8 cellular contexts compared by ENCODE assay signal in genomic region chr17:1829579-1830257, GRCh38. TPM values are rescaled to one million over a fixed set of nuclear protein-coding genes. Genes with fewer than 3 reads are reported as not detected.
DNase-seq lines count a peak whose midpoint lies in the region; ATAC-seq and TF ChIP-seq lines count a peak whose summit lies in the region.

TSS of gene RPA1 (plus strand) at chr17:1830005. CDS start at chr17:1830094, 89 bp downstream.
TSS of gene SMYD4 (minus strand) at chr17:1829902. CDS start at chr17:1827994, 1,908 bp downstream.

- peak; percentile 94 for DNase-seq in A673 (ENCODE audit: low spot score)
- peak; percentile 47 for DNase-seq in NCI-H2196 treated with DMSO at 0.1 percent for 48 hours (lab: John Stamatoyannopoulos, UW; ENCODE audit: unreplicated experiment)
- peak; percentile 85 for DNase-seq in WTC11 (ENCODE audit: low spot score)
- peak; percentile 87 for DNase-seq in mammary epithelial cell
- DNase-seq in inferior parietal cortex (ENCODE audit: extremely low spot score), result peak; percentile 86
- peak; percentile 55 for DNase-seq in smooth muscle cell of the brain vasculature (ENCODE audit: low read depth, low spot score)

- H3K9me3 ChIP-seq in A673 (ENCODE audit: low read depth, low read length, poor library complexity, severe bottlenecking) (no peaks in the 10 kb centered on the region), mammary epithelial cell (replicated peaks; ENCODE audit: insufficient read depth, low read length) (no peaks in the 10 kb centered on the region)

- CTCF ChIA-PET in A673 (lab: Charles Lee) (interaction anchor here (0.5 to 0.6 kb wide), 3 partner anchors 30 to 523 kb away, joined by 3 to 5 read pairs (median 4); no protein-coding TSS in a partner anchor), WTC11 (lab: Charles Lee) (interaction anchor here (0.6 to 1.6 kb wide), 10 partner anchors 10 to 252 kb away, joined by 3 to 6 read pairs (median 4); partner anchors contain the start of gene SERPINF1), mammary epithelial cell (lab: Charles Lee; ENCODE audit: low non-redundant PET) (no interaction called here)

- no peaks in the 10 kb centered on the region for H4K20me1 ChIP-seq in mammary epithelial cell (ENCODE audit: insufficient read depth, low read length)

- TF ChIP-seq CTCF in A673 (conservative IDR thresholded peaks at IDR 0.05; ENCODE audit: low read depth, low read length) (no peak), WTC11 (IDR thresholded peaks at IDR 0.05) (no peak), mammary epithelial cell (conservative IDR thresholded peaks at IDR 0.05 in 1 of 2, IDR thresholded peaks at IDR 0.05 in 1 of 2; ENCODE audit: extremely low read depth in 1 of 2, insufficient read depth in 1 of 2, low read depth in 1 of 2, low read length in 2 of 2) (no peak)

- BruUV-seq in A673 (replicated peaks; lab: Mats Ljungman, UMichigan) (no TSS peak), mammary epithelial cell (replicated peaks; lab: Mats Ljungman, UMichigan) (no TSS peak)

- dilution Hi-C loops in mammary epithelial cell (cut with HindIII; ENCODE audit: low sequenced_read_pairs), result loop anchor here (5.0 kb wide), 2 partner anchors 53 to 97 kb away; no protein-coding TSS in a partner anchor

- POLR2A ChIA-PET in A673 (lab: Charles Lee; ENCODE audit: low non-redundant PET) (no interaction called here), WTC11 (lab: Charles Lee) (interaction anchor here (0.6 to 0.8 kb wide), 3 partner anchors 15 to 112 kb away, joined by 3 to 4 read pairs (median 3); no protein-coding TSS in a partner anchor)

- ATAC-seq in GM18520 (IDR thresholded peaks at IDR 0.05; ENCODE audit: unreplicated experiment) (peak; percentile 75), HG03060 (IDR thresholded peaks at IDR 0.05; ENCODE audit: low read depth, unreplicated experiment) (peak; percentile 43), WTC11 (peak; percentile 98)

- 0% methylated on average over 14 of the region's 83 CpGs for WGBS in mammary epithelial cell (ENCODE audit: low coverage, missing lambda C conversion rate)

- H3K27ac ChIP-seq in A673 (ENCODE audit: low read depth, low read length, poor library complexity, severe bottlenecking) (peak within 1 kb of the TSS; percentile 78), mammary epithelial cell (ENCODE audit: insufficient read depth, low read depth, low read length) (peak within 1 kb of the TSS; percentile 46)

- in situ Hi-C loops in mammary epithelial cell (cut with MboI; ENCODE audit: low sequenced_read_pairs in 2 of 2), result no loop called here

- no peaks in the 10 kb centered on the region for H3K27me3 Mint-ChIP-seq in WTC11 (ENCODE audit: low read depth)

- peak within 1 kb of the TSS; percentile 84 for H3K4me2 ChIP-seq in mammary epithelial cell (ENCODE audit: insufficient read depth, low read depth, low read length)

- peak within 1 kb of the TSS; percentile 93 for H3K4me3 ChIP-seq in A673 (ENCODE audit: low read depth, low read length, poor library complexity, severe bottlenecking)
- peak within 1 kb of the TSS; percentile 78 to 97 (median 85) for H3K4me3 ChIP-seq in mammary epithelial cell (replicated peaks in 1 of 3; ENCODE audit: insufficient read depth in 1 of 3, low read depth in 2 of 3, low read length in 3 of 3)

- no peaks in the 10 kb centered on the region for H3K27me3 ChIP-seq in A673 (replicated peaks; ENCODE audit: insufficient read depth, low read depth, low read length, poor library complexity)
- no peaks in the 10 kb centered on the region for H3K27me3 ChIP-seq in mammary epithelial cell (ENCODE audit: insufficient read depth, low read length)

- peaks cover 10% of the 10 kb centered on the region for H3K4me1 Mint-ChIP-seq in WTC11

- peak within 1 kb of the TSS; percentile 92 for H2AFZ ChIP-seq in mammary epithelial cell (ENCODE audit: low read depth, low read length)

- peak within 1 kb of the TSS; percentile 92 for H3K4me3 Mint-ChIP-seq in WTC11

- H3K36me3 Mint-ChIP-seq in WTC11, result peaks cover 27% of the 10 kb centered on the region

- H3K36me3 ChIP-seq in A673 (ENCODE audit: insufficient read depth, low read length, poor library complexity, severe bottlenecking) (peaks cover 39% of the 10 kb centered on the region), mammary epithelial cell (ENCODE audit: insufficient read depth, low read length) (peaks cover 11% of the 10 kb centered on the region)

- H3K4me1 ChIP-seq in A673 (ENCODE audit: insufficient read depth, low read length, poor library complexity, severe bottlenecking) (peaks cover 4% of the 10 kb centered on the region), mammary epithelial cell (ENCODE audit: insufficient read depth, low read length) (peaks cover 5% of the 10 kb centered on the region)

- H3K9ac ChIP-seq in mammary epithelial cell (ENCODE audit: insufficient read depth, low read length), result peak within 1 kb of the TSS; percentile 79

- intact Hi-C loops in A673 (cut with micrococcal nuclease; ENCODE audit: unreplicated experiment) (loop anchor here (5.0 kb wide), 1 partner anchor 203 kb away; the partner anchor contains the start of gene DPH1), mammary epithelial cell (cut with micrococcal nuclease) (loop anchor here (1.0 kb wide), 2 partner anchors 36 to 109 kb away; no protein-coding TSS in a partner anchor)

- peaks cover 71% of the 10 kb centered on the region for H3K79me2 ChIP-seq in mammary epithelial cell (ENCODE audit: insufficient read depth, low read length)

- H3K9me3 Mint-ChIP-seq in WTC11, result no peaks in the 10 kb centered on the region

- H3K27ac Mint-ChIP-seq in WTC11, result peak within 1 kb of the TSS; percentile 57

TF ChIP-seq in WTC11, 78 proteins besides CTCF, POLR2A, EP300 and RAD21 (continues in another document):
- TF ChIP-seq ZNF232 (CRISPR knock-in tag; IDR thresholded peaks at IDR 0.05) (0 out of 2 replicates have a peak, but pooled peaks have one; percentile 25), ESRRA (CRISPR knock-in tag; IDR thresholded peaks at IDR 0.05; ENCODE audit: borderline replicate concordance) (no peak), ARID4B (CRISPR knock-in tag; IDR thresholded peaks at IDR 0.05; ENCODE audit: borderline replicate concordance) (peak; percentile 60; the same call in 1 of the 2 replicates), CREM (CRISPR knock-in tag; IDR thresholded peaks at IDR 0.05) (peak; percentile 74; the same call in 1 of the 2 replicates), ZNF317 (CRISPR knock-in tag; IDR thresholded peaks at IDR 0.05; ENCODE audit: borderline replicate concordance, low read depth) (peak; percentile 27; the same call in 1 of the 2 replicates), FOXK1 (CRISPR knock-in tag; IDR thresholded peaks at IDR 0.05) (peak; percentile 86), PRRX2 (CRISPR knock-in tag; IDR thresholded peaks at IDR 0.05) (no peak), MXD4 (CRISPR knock-in tag; IDR thresholded peaks at IDR 0.05; ENCODE audit: borderline replicate concordance) (no peak), TCF7 (CRISPR knock-in tag; IDR thresholded peaks at IDR 0.05; ENCODE audit: low read depth) (no peak), TEAD4 (CRISPR knock-in tag; IDR thresholded peaks at IDR 0.05) (no peak)
- TF ChIP-seq, protein P1, sequence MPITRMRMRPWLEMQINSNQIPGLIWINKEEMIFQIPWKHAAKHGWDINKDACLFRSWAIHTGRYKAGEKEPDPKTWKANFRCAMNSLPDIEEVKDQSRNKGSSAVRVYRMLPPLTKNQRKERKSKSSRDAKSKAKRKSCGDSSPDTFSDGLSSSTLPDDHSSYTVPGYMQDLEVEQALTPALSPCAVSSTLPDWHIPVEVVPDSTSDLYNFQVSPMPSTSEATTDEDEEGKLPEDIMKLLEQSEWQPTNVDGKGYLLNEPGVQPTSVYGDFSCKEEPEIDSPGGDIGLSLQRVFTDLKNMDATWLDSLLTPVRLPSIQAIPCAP (CRISPR knock-in tag; IDR thresholded peaks at IDR 0.05), result no peak; the same call in 1 of the 2 replicates

RNA-seq across cellular contexts. Expression of gene RPA1, which starts in this region (rescaled TPM):
- total RNA-seq in A673 (2021), result 211 and 231 TPM in 2 replicates
- total RNA-seq in WTC11 (2021), result 158 to 177 TPM (median 163 TPM) in 3 replicates
- total RNA-seq in mammary epithelial cell, result 10 to 100 TPM; 17.2 to 78.5 TPM
- polyA plus RNA-seq in mammary epithelial cell, result 94.6 TPM
- polyA minus RNA-seq in mammary epithelial cell, result 117 TPM

RNA-seq across cellular contexts. Expression of gene SMYD4, which starts in this region (rescaled TPM):
- total RNA-seq in A673 (2021) (28.1 and 31.6 TPM in 2 replicates), WTC11 (2021) (24.1 to 28.8 TPM (median 28.2 TPM) in 3 replicates), mammary epithelial cell (10 to 100 TPM; 12.7 to 15.0 TPM)
- 6.7 TPM for polyA plus RNA-seq in mammary epithelial cell
- polyA minus RNA-seq in mammary epithelial cell, result 7.1 TPM

Comparison
In these comparisons a context has a peak if more than half of its experiments do, and no peak if none do; other contexts are left out.
1. Peak in every context shown above with its lines: DNase-seq, ATAC-seq, H3K4me3 ChIP-seq and H3K27ac ChIP-seq.
2. ATAC-seq: peak in every context shown above with its lines; median percentile 98 in WTC11; 75 in GM18520; 43 in HG03060.